31 cellular contexts compared by ENCODE assay signal in genomic region chr3:20853890-20854289, GRCh38.
"Had no signal": no experiment of that assay in that cellular context is flagged by ENCODE, and none has a peak within 500 bp of the region (broad histone marks: within the 10 kb centered on the region; RNA-seq: fewer than 3 reads in every experiment).

No MANE protein-coding gene starts in this region.

- H3K27me3 Mint-ChIP-seq: activated B cell treated with CpG ODN at 0.5 μM for 24 hours; activated CD8-positive, alpha-beta T cell treated with anti-CD3 and anti-CD28 coated beads for 36 hours; activated naive CD8-positive, alpha-beta T cell; activated T-helper 17 cell treated with anti-CD3 and anti-CD28 coated beads, Interleukin-2, amount 50 U/mL, for 72 hours; brain; T-helper 17 cell had no signal

- H3K36me3 ChIP-seq: breast epithelium, cardiac muscle cell, colonic mucosa, gastrocnemius medialis, heart left ventricle, WERI-Rb-1 had no signal

- H3K27ac ChIP-seq: breast epithelium, cardiac muscle cell, colonic mucosa, foreskin keratinocyte, gastrocnemius medialis, heart left ventricle, WERI-Rb-1 had no signal

- H3K4me3 ChIP-seq: breast epithelium, cardiac muscle cell, colonic mucosa, gastrocnemius medialis, heart left ventricle had no signal

- H3K27ac Mint-ChIP-seq: activated B cell treated with CpG ODN at 0.5 μM for 24 hours; activated CD8-positive, alpha-beta T cell treated with anti-CD3 and anti-CD28 coated beads for 36 hours; activated naive CD8-positive, alpha-beta T cell; activated T-helper 17 cell treated with anti-CD3 and anti-CD28 coated beads, Interleukin-2, amount 50 U/mL, for 72 hours; brain; T-helper 17 cell; T-helper 2 cell treated with Interferon-gamma antibody and Interleukin-4, amounts not matched to agents 5 μg/mL and 100 μg/mL, for 36 hours had no signal

- H3K4me1 Mint-ChIP-seq: activated B cell treated with CpG ODN at 0.5 μM for 24 hours; activated T-helper 17 cell treated with anti-CD3 and anti-CD28 coated beads, Interleukin-2, amount 50 U/mL, for 72 hours; T-helper 17 cell had no signal

- H3K36me3 Mint-ChIP-seq: brain had no signal

- H3K4me1 ChIP-seq: breast epithelium, colonic mucosa, foreskin keratinocyte, gastrocnemius medialis, heart left ventricle had no signal

- H3K9me3 Mint-ChIP-seq: activated B cell treated with CpG ODN at 0.5 μM for 24 hours, brain had no signal

- H3K27me3 ChIP-seq: breast epithelium, cardiac muscle cell, colonic mucosa, foreskin keratinocyte, gastrocnemius medialis, heart left ventricle had no signal

- DNase-seq: activated B cell treated with CpG ODN at 0.5 μM for 24 hours; activated CD4-positive, alpha-beta T cell treated with anti-CD3 and anti-CD28 coated beads for 48 hours; activated CD4-positive, alpha-beta T cell treated with anti-CD3 and anti-CD28 coated beads, Interleukin-2, amount 50 U/mL, for 1 hour; activated CD4-positive, alpha-beta T cell treated with anti-CD3 and anti-CD28 coated beads, Interleukin-2, amount 50 U/mL, for 48 hours; activated CD8-positive, alpha-beta memory T cell treated with anti-CD3 and anti-CD28 coated beads for 24 hours; activated CD8-positive, alpha-beta T cell treated with anti-CD3 and anti-CD28 coated beads for 36 hours; activated effector memory CD4-positive, alpha-beta T cell treated with Interleukin-2 at 50 U/mL for 16 hours; activated gamma-delta T cell treated with Interleukin-2 at 50 U/mL for 16 hours; activated naive CD4-positive, alpha-beta T cell treated with anti-CD3 and anti-CD28 coated beads, Interleukin-2, amount 50 U/mL, for 16 hours; activated naive CD4-positive, alpha-beta T cell treated with Interleukin-2 at 50 U/mL for 16 hours; activated T-cell treated with anti-CD3 and anti-CD28 coated beads, Interleukin-2, amount 50 U/mL, for 4 hours; amniotic stem cell; central memory CD4-positive, alpha-beta T cell; cerebellar nuclear complex; colonic mucosa; effector CD8-positive, alpha-beta T cell; foreskin keratinocyte; gastrocnemius medialis; glutamatergic neuron; heart left ventricle; T-helper 17 cell; T1000; WERI-Rb-1 had no signal

- H3K4me3 Mint-ChIP-seq: activated B cell treated with CpG ODN at 0.5 μM for 24 hours; activated CD8-positive, alpha-beta T cell treated with anti-CD3 and anti-CD28 coated beads for 36 hours; activated naive CD8-positive, alpha-beta T cell; activated T-cell treated with anti-CD3 and anti-CD28 coated beads, Interleukin-2, amount 50 U/mL, for 4 hours; activated T-helper 17 cell treated with anti-CD3 and anti-CD28 coated beads, Interleukin-2, amount 50 U/mL, for 72 hours; brain; T-helper 17 cell; T-helper 2 cell treated with Interferon-gamma antibody and Interleukin-4, amounts not matched to agents 5 μg/mL and 100 μg/mL, for 36 hours had no signal

- ATAC-seq: activated CD4-positive, CD25-positive, alpha-beta regulatory T cell treated with anti-CD3 and anti-CD28 coated beads, Interleukin-2, amount 50 U/mL, for 24 hours; activated CD8-positive, alpha-beta T cell treated with anti-CD3 and anti-CD28 coated beads for 36 hours; activated T-cell treated with anti-CD3 and anti-CD28 coated beads, Interleukin-2, amount 50 U/mL, for 4 hours; activated T-helper 17 cell treated with anti-CD3 and anti-CD28 coated beads, Interleukin-2, amount 50 U/mL, for 72 hours; esophagus mucosa; foreskin keratinocyte; gastrocnemius medialis; heart left ventricle; T-helper 17 cell had no signal
